In genomic region chrX:78119521-78120227, GRCh38 we compare ENCODE assay signal across 11 cellular contexts. TPM values are rescaled to one million over a fixed set of nuclear protein-coding genes. Genes with fewer than 3 reads are reported as not detected.
DNase-seq lines count a peak whose midpoint lies in the region; TF ChIP-seq lines count a peak whose summit lies in the region.
"Had no signal": no experiment of that assay in that cellular context is flagged by ENCODE, and none has a peak within 500 bp of the region (broad histone marks: within the 10 kb centered on the region; RNA-seq: fewer than 3 reads in every experiment).

No MANE protein-coding gene starts in this region.

- H2AFZ ChIP-seq in Loucy (ENCODE audit: low read length) = no peak overlapping the region

- peaks cover 51% of the 10 kb centered on the region for H3K4me1 Mint-ChIP-seq in activated CD4-positive, alpha-beta memory T cell treated with anti-CD3 and anti-CD28 coated beads for 36 hours (ENCODE audit: low read depth)
- H3K4me1 Mint-ChIP-seq in activated CD4-positive, alpha-beta memory T cell treated with anti-CD3 and anti-CD28 coated beads, Interleukin-2, amount 10 ng/mL, durations not matched to agents 7 days and 5 days = peaks cover 71% of the 10 kb centered on the region
- H3K4me1 Mint-ChIP-seq in chondrocyte (ENCODE audit: low read depth) (peaks cover 6% of the 10 kb centered on the region), osteocyte (ENCODE audit: unreplicated experiment) (no peaks in the 10 kb centered on the region)

- TF ChIP-seq CTCF in Loucy (conservative IDR thresholded peaks at IDR 0.05; ENCODE audit: low read length) (peak; percentile 53), chondrocyte (IDR thresholded peaks at IDR 0.05) (peak; percentile 61), osteocyte (IDR thresholded peaks at IDR 0.05) (peak; percentile 38), esophagus squamous epithelium (IDR thresholded peaks at IDR 0.05) (peak in 2 of 6 experiments; percentile 7 to 23)

- H3K27ac ChIP-seq in esophagus squamous epithelium = no peak overlapping the region
- H3K27ac ChIP-seq: epithelial cell of prostate had no signal

- H3K79me2 ChIP-seq in Loucy (ENCODE audit: insufficient read depth, low read length) = peaks cover 99% of the 10 kb centered on the region

- no peak overlapping the region for H3K4me3 ChIP-seq in Loucy (ENCODE audit: low read length, poor library complexity, severe bottlenecking)
- no peak overlapping the region for H3K4me3 ChIP-seq in esophagus squamous epithelium

- peaks cover 93% of the 10 kb centered on the region for H3K36me3 ChIP-seq in Loucy (ENCODE audit: insufficient read depth, low read length)
- H3K36me3 ChIP-seq in esophagus squamous epithelium = peaks cover 0 to 99% (median 13%) of the 10 kb centered on the region in 3 donors

- H3K9me3 Mint-ChIP-seq in activated CD4-positive, alpha-beta memory T cell treated with anti-CD3 and anti-CD28 coated beads for 36 hours = no peaks in the 10 kb centered on the region
- H3K9me3 Mint-ChIP-seq in activated CD4-positive, alpha-beta memory T cell treated with anti-CD3 and anti-CD28 coated beads, Interleukin-2, amount 10 ng/mL, durations not matched to agents 7 days and 5 days = no peaks in the 10 kb centered on the region
- H3K9me3 Mint-ChIP-seq in chondrocyte (ENCODE audit: low read depth) = peaks cover 4% of the 10 kb centered on the region
- no peaks in the 10 kb centered on the region for H3K9me3 Mint-ChIP-seq in osteocyte (ENCODE audit: unreplicated experiment)

- no peak for TF ChIP-seq POLR2A in esophagus squamous epithelium (IDR thresholded peaks at IDR 0.05)

- intact Hi-C loops in activated CD4-positive, alpha-beta memory T cell treated with anti-CD3 and anti-CD28 coated beads for 36 hours (cut with micrococcal nuclease) = no loop called here
- intact Hi-C loops in posterior vena cava (cut with DNase I) (no loop called here), esophagus squamous epithelium (cut with DNase I) (no loop called here)

- no peak for DNase-seq in activated CD4-positive, alpha-beta memory T cell treated with anti-CD3 and anti-CD28 coated beads for 36 hours
- no peak for DNase-seq in activated CD4-positive, alpha-beta memory T cell treated with anti-CD3 and anti-CD28 coated beads, Interleukin-2, amount 10 ng/mL, durations not matched to agents 7 days and 5 days
- DNase-seq in chondrocyte (ENCODE audit: low spot score) (no peak), osteocyte (ENCODE audit: extremely low spot score, unreplicated experiment) (no peak), NCI-H2196 treated with DMSO at 0.1 percent for 48 hours (lab: John Stamatoyannopoulos, UW; ENCODE audit: unreplicated experiment) (no peak), posterior vena cava (ENCODE audit: low spot score) (no peak), esophagus squamous epithelium (lab: John Stamatoyannopoulos, UW) (no peak)
- DNase-seq: activated CD8-positive, alpha-beta memory T cell treated with anti-CD3 and anti-CD28 coated beads, Interleukin-2, amount 50 U/mL, for 48 hours; DMS79 had no signal

- peaks cover 62% of the 10 kb centered on the region for H3K36me3 Mint-ChIP-seq in activated CD4-positive, alpha-beta memory T cell treated with anti-CD3 and anti-CD28 coated beads for 36 hours
- peaks cover 84% of the 10 kb centered on the region for H3K36me3 Mint-ChIP-seq in activated CD4-positive, alpha-beta memory T cell treated with anti-CD3 and anti-CD28 coated beads, Interleukin-2, amount 10 ng/mL, durations not matched to agents 7 days and 5 days (ENCODE audit: low read depth)
- H3K36me3 Mint-ChIP-seq in chondrocyte (ENCODE audit: low read depth) (peaks cover 13% of the 10 kb centered on the region), osteocyte (ENCODE audit: unreplicated experiment) (peaks cover 30% of the 10 kb centered on the region)

- peak overlapping the region; percentile 38 for H3K27ac Mint-ChIP-seq in activated CD4-positive, alpha-beta memory T cell treated with anti-CD3 and anti-CD28 coated beads for 36 hours
- H3K27ac Mint-ChIP-seq in activated CD4-positive, alpha-beta memory T cell treated with anti-CD3 and anti-CD28 coated beads, Interleukin-2, amount 10 ng/mL, durations not matched to agents 7 days and 5 days = no peak overlapping the region
- H3K27ac Mint-ChIP-seq in chondrocyte (ENCODE audit: unreplicated experiment) (no peak overlapping the region), osteocyte (ENCODE audit: unreplicated experiment) (no peak overlapping the region)

- H4K20me1 ChIP-seq in Loucy (ENCODE audit: insufficient read depth, low read length, poor library complexity, severe bottlenecking) = peaks cover 84% of the 10 kb centered on the region

- H3K4me3 Mint-ChIP-seq in activated CD4-positive, alpha-beta memory T cell treated with anti-CD3 and anti-CD28 coated beads for 36 hours = no peak overlapping the region
- no peak overlapping the region for H3K4me3 Mint-ChIP-seq in activated CD4-positive, alpha-beta memory T cell treated with anti-CD3 and anti-CD28 coated beads, Interleukin-2, amount 10 ng/mL, durations not matched to agents 7 days and 5 days
- no peak overlapping the region for H3K4me3 Mint-ChIP-seq in chondrocyte (ENCODE audit: unreplicated experiment)
- no peak overlapping the region for H3K4me3 Mint-ChIP-seq in osteocyte (ENCODE audit: unreplicated experiment)

- POLR2A ChIA-PET in activated CD4-positive, alpha-beta memory T cell treated with anti-CD3 and anti-CD28 coated beads for 36 hours (lab: Charles Lee) = no interaction called here
- POLR2A ChIA-PET in activated CD4-positive, alpha-beta memory T cell treated with anti-CD3 and anti-CD28 coated beads, Interleukin-2, amount 10 ng/mL, durations not matched to agents 7 days and 5 days (lab: Charles Lee) = interaction anchor here (1.2 kb wide), 1 partner anchor 11 kb away, joined by 5 read pairs; no protein-coding TSS in a partner anchor

- H3K9me3 ChIP-seq in Loucy (ENCODE audit: insufficient read depth, low read depth, low read length) = no peaks in the 10 kb centered on the region
- no peaks in the 10 kb centered on the region for H3K9me3 ChIP-seq in esophagus squamous epithelium

- H3F3A ChIP-seq in Loucy (ENCODE audit: low read depth) = no peaks in the 10 kb centered on the region

- no peak overlapping the region for H3K9ac ChIP-seq in Loucy (ENCODE audit: low read depth, low read length, poor library complexity, severe bottlenecking)

- H3K27me3 ChIP-seq in Loucy (ENCODE audit: insufficient read depth, low read length, poor library complexity, severe bottlenecking) = no peaks in the 10 kb centered on the region
- H3K27me3 ChIP-seq in esophagus squamous epithelium = no peaks in the 10 kb centered on the region

- peak overlapping the region; percentile 44 for H3K4me2 ChIP-seq in Loucy (ENCODE audit: low read depth, low read length, poor library complexity, severe bottlenecking)

- H3K4me1 ChIP-seq in Loucy (ENCODE audit: insufficient read depth, low read length, poor library complexity, severe bottlenecking) (peaks cover 10% of the 10 kb centered on the region), esophagus squamous epithelium (no peaks in the 10 kb centered on the region)

- WGBS in esophagus squamous epithelium, 2 donors = 71% methylated on average over 9 of the region's 9 CpGs

- no peaks in the 10 kb centered on the region for H3K27me3 Mint-ChIP-seq in activated CD4-positive, alpha-beta memory T cell treated with anti-CD3 and anti-CD28 coated beads for 36 hours
- no peaks in the 10 kb centered on the region for H3K27me3 Mint-ChIP-seq in activated CD4-positive, alpha-beta memory T cell treated with anti-CD3 and anti-CD28 coated beads, Interleukin-2, amount 10 ng/mL, durations not matched to agents 7 days and 5 days
- H3K27me3 Mint-ChIP-seq in chondrocyte (ENCODE audit: low read depth) (no peaks in the 10 kb centered on the region), osteocyte (ENCODE audit: unreplicated experiment) (no peaks in the 10 kb centered on the region)

- CTCF ChIA-PET in activated CD4-positive, alpha-beta memory T cell treated with anti-CD3 and anti-CD28 coated beads for 36 hours (lab: Charles Lee) = no interaction called here
- CTCF ChIA-PET in activated CD4-positive, alpha-beta memory T cell treated with anti-CD3 and anti-CD28 coated beads, Interleukin-2, amount 10 ng/mL, durations not matched to agents 7 days and 5 days (lab: Charles Lee) = interaction anchor here (1.5 kb wide), 1 partner anchor 12 kb away, joined by 3 read pairs; no protein-coding TSS in a partner anchor

- no peaks in the 10 kb centered on the region for H3K9me2 ChIP-seq in Loucy (replicated peaks; ENCODE audit: low read depth, low read length)

RNA-seq across cellular contexts. Expression of gene PGK1, which starts 15.6 kb away (rescaled TPM):
- total RNA-seq in activated CD4-positive, alpha-beta memory T cell treated with anti-CD3 and anti-CD28 coated beads for 36 hours = 100 to 1,000 TPM; 908 to 924 TPM
- total RNA-seq in activated CD4-positive, alpha-beta memory T cell treated with anti-CD3 and anti-CD28 coated beads, Interleukin-2, amount 10 ng/mL, durations not matched to agents 7 days and 5 days = 1,000 to 10,000 TPM; 1,048 to 1,050 TPM
- total RNA-seq in chondrocyte = 222 to 362 TPM (median 352 TPM) in 3 replicates
- 157 and 166 TPM in 2 replicates for total RNA-seq in osteocyte
- 100 to 1,000 TPM; 222 to 323 TPM for total RNA-seq in posterior vena cava
- 100 to 1,000 TPM; 179 to 377 (median 336) TPM for total RNA-seq in esophagus squamous epithelium

RNA-seq across cellular contexts. Expression of gene TAF9B, which starts 19.8 kb away (rescaled TPM):
- total RNA-seq in activated CD4-positive, alpha-beta memory T cell treated with anti-CD3 and anti-CD28 coated beads for 36 hours = 10 to 100 TPM; 23.0 TPM
- total RNA-seq in activated CD4-positive, alpha-beta memory T cell treated with anti-CD3 and anti-CD28 coated beads, Interleukin-2, amount 10 ng/mL, durations not matched to agents 7 days and 5 days = 10 to 100 TPM; 18.0 to 18.8 TPM
- 12.4 to 18.1 TPM (median 12.9 TPM) in 3 replicates for total RNA-seq in chondrocyte
- 16.9 and 19.9 TPM in 2 replicates for total RNA-seq in osteocyte
- total RNA-seq in posterior vena cava = 10 to 100 TPM; 28.3 to 30.4 TPM
- 10 to 100 TPM in 3 of 4 donors, 1 to 10 TPM in 1; 6.6 to 25.2 (median 16.5) TPM for total RNA-seq in esophagus squamous epithelium
